In the genomic region with DNA sequence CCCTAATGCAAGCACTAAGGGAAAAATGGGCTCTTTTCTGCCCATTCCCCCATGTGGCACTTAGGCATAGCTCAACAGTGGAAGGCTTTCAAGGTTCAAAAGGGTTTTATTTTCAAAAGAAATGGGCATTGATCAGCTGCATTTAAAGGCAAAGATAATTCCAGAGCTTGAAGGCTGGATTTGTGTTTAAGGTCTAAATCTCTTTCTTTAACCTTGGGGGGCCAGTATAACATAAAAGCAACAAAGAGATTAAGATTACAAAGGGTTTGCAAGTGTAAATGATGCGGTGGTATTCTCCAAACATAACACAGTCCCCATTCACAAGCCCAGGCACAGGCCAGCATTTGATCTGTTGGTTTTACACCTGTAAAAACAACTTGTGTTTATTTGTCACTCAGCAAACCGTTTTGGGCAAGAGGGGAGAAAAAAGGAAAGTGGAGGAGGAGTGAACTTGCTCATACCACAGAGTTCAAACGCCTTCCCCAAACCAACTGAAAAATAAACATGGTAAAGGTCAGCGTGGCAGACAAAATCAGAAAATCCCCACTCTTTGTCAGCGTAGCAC, we compare ENCODE assay signal across 1 cellular context.
TF ChIP-seq lines count a peak whose summit lies in the region.

No MANE protein-coding gene starts in this region.

TF ChIP-seq in GM23338, 12 proteins besides CTCF, POLR2A, EP300 and RAD21 (continued from another document):
- TF ChIP-seq, protein P1, sequence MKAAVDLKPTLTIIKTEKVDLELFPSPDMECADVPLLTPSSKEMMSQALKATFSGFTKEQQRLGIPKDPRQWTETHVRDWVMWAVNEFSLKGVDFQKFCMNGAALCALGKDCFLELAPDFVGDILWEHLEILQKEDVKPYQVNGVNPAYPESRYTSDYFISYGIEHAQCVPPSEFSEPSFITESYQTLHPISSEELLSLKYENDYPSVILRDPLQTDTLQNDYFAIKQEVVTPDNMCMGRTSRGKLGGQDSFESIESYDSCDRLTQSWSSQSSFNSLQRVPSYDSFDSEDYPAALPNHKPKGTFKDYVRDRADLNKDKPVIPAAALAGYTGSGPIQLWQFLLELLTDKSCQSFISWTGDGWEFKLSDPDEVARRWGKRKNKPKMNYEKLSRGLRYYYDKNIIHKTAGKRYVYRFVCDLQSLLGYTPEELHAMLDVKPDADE (IDR thresholded peaks at IDR 0.05) = no peak
- TF ChIP-seq ZNF114 (CRISPR knock-in tag; IDR thresholded peaks at IDR 0.05) (no peak), NANOG (IDR thresholded peaks at IDR 0.05; ENCODE audit: borderline replicate concordance) (no peak)
